ENCODE assay signal across 26 cellular contexts in the genomic region with DNA sequence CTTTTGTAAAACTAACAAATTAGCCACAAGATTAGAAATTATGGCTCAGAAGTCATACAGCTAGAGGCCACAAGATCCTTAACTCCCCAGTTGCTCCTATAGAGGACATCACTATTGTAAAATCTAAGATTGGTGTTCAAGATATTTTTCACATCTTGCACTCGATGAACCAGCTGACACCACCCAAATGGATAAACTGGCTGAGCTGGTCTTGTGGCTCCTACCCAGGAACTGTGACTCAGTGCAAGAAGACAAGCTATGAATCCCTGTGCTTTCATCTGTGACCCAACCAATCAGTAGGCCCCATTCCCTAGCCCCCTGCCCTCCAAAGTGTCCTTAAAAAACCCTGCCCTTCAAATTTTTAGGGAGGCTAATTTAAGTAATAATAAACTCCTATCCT.
"Had no signal": no experiment of that assay in that cellular context is flagged by ENCODE, and none has a peak within 500 bp of the region (broad histone marks: within the 10 kb centered on the region; RNA-seq: fewer than 3 reads in every experiment).

No MANE protein-coding gene starts in this region.

- H3K27ac ChIP-seq: dorsolateral prefrontal cortex, lower lobe of right lung, ovary, psoas muscle, sigmoid colon, stomach, testis, tibial artery, upper lobe of left lung had no signal

- H3K4me1 ChIP-seq: lower lobe of right lung, psoas muscle, sigmoid colon, stomach, testis, tibial artery had no signal

- DNase-seq: dorsolateral prefrontal cortex; effector CD4-positive, alpha-beta T cell; foreskin melanocyte; hypothalamus; immature natural killer cell; islet precursor cell; kidney glomerular epithelial cell; left ventricle myocardium superior; lower lobe of right lung; natural killer cell; occipital lobe; ovary; posterior cingulate gyrus; psoas muscle; right cardiac atrium; sigmoid colon; stimulated activated CD4-positive, alpha-beta T cell treated with anti-CD3 and anti-CD28 coated beads, Interleukin-2, amount 100 ng/mL, for 24 hours; stimulated activated CD4-positive, alpha-beta T cell treated with anti-CD3 and anti-CD28 coated beads, Interleukin-4, amount 100 ng/mL, for 24 hours; stimulated activated naive CD4-positive, alpha-beta T cell treated with Interleukin-2 at 50 U/mL for 16 hours; stomach; testis; tibial artery; upper lobe of left lung had no signal

- H3K9me3 ChIP-seq: lower lobe of right lung, ovary, psoas muscle, stomach, testis, tibial artery, upper lobe of left lung had no signal

- FAIRE-seq: colon, urothelium cell line had no signal

- H3K27me3 ChIP-seq: ovary, sigmoid colon, testis, upper lobe of left lung had no signal

- H3K4me3 ChIP-seq: dorsolateral prefrontal cortex, lower lobe of right lung, ovary, psoas muscle, sigmoid colon, stomach, testis, tibial artery, upper lobe of left lung had no signal

- H3K36me3 ChIP-seq: lower lobe of right lung, ovary, sigmoid colon, stomach, tibial artery, upper lobe of left lung had no signal

- ATAC-seq: left ventricle myocardium superior; lower lobe of right lung; natural killer cell; psoas muscle; right cardiac atrium; stimulated activated effector memory CD8-positive, alpha-beta T cell treated with anti-CD3 and anti-CD28 coated beads, Interleukin-12 subunit alpha, Interleukin-12 subunit beta, amount 100 ng/mL, for 72 hours had no signal
